Comparison of ENCODE assay signal across 8 cellular contexts in the genomic region with DNA sequence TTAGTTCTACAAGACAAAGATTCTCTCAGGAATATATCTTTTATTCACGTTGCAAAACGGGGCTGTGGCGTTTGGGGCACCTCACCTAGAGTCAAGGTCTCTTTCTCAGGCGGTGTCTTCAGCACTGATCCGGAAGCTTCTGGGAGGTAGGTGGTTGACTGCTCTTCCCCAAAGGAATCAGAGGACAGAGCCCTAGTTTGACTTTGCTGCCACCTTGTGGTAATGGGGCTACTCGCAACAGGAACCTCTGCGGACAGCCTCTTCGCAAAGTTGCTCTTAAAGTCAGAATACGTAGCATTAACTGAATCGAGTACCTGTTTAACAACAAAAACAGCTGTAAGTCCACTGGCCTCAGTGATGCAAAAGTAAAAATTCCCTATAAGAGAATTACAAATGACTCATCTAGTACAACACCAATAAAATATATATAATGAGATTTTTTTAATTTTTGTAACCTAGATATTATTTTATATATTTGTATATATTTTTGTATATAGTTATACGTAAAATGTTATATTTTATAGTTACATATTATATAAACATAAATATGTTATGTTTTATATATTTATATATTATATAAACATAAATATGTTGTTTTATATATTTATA. TPM values are rescaled to one million over a fixed set of nuclear protein-coding genes. Genes with fewer than 3 reads are reported as not detected.
A peak's percentile ranks its signal among the peaks of the same experiment; 100 is the strongest.
DNase-seq lines count a peak whose midpoint lies in the region; ATAC-seq, FAIRE-seq and TF ChIP-seq lines count a peak whose summit lies in the region.

No MANE protein-coding gene starts in this region.

- H3K9me3 Mint-ChIP-seq in activated T-cell treated with anti-CD3 and anti-CD28 coated beads, Interleukin-2, amount 50 U/mL, for 24 hours, result no peaks in the 10 kb centered on the region
- H3K9me3 Mint-ChIP-seq in neural crest cell, result no peaks in the 10 kb centered on the region

- peaks cover 18% of the 10 kb centered on the region for H3K4me1 Mint-ChIP-seq in activated T-cell treated with anti-CD3 and anti-CD28 coated beads, Interleukin-2, amount 50 U/mL, for 24 hours (ENCODE audit: low read depth)
- no peaks in the 10 kb centered on the region for H3K4me1 Mint-ChIP-seq in neural crest cell

- no peak for FAIRE-seq in RCC 7860 (lab: Jason Lieb, UNC)

- peak; percentile 69 for DNase-seq in DMS 273 treated with DMSO at 0.1 percent for 48 hours (lab: John Stamatoyannopoulos, UW)
- peak; percentile 85 for DNase-seq in M059J (ENCODE audit: low read depth)
- DNase-seq in RCC 7860 (ENCODE audit: low spot score), result peak; percentile 37
- DNase-seq in activated T-cell treated with anti-CD3 and anti-CD28 coated beads, Interleukin-2, amount 50 U/mL, for 24 hours, result peak; percentile 85
- peak; percentile 90 for DNase-seq in fibroblast of peridontal ligament (ENCODE audit: extremely low read depth)
- peak; percentile 87 for DNase-seq in neural crest cell (ENCODE audit: low read depth, low spot score)
- DNase-seq in stimulated activated naive CD8-positive, alpha-beta T cell treated with anti-CD3 and anti-CD28 coated beads, Interleukin-15, Interleukin-2, amounts not matched to agents 100 U/mL and 50 U/mL, for 24 hours, result peak; percentile 80

- H3K36me3 Mint-ChIP-seq in activated T-cell treated with anti-CD3 and anti-CD28 coated beads, Interleukin-2, amount 50 U/mL, for 24 hours (ENCODE audit: low read depth), result no peaks in the 10 kb centered on the region
- no peaks in the 10 kb centered on the region for H3K36me3 Mint-ChIP-seq in neural crest cell (ENCODE audit: low read depth)

- H3K27me3 Mint-ChIP-seq in activated T-cell treated with anti-CD3 and anti-CD28 coated beads, Interleukin-2, amount 50 U/mL, for 24 hours, result peaks cover 6% of the 10 kb centered on the region
- peaks cover 45% of the 10 kb centered on the region for H3K27me3 Mint-ChIP-seq in neural crest cell (ENCODE audit: low read depth)

- no peak overlapping the region for H3K27ac Mint-ChIP-seq in activated T-cell treated with anti-CD3 and anti-CD28 coated beads, Interleukin-2, amount 50 U/mL, for 24 hours
- no peak overlapping the region for H3K27ac Mint-ChIP-seq in neural crest cell (ENCODE audit: unreplicated experiment)

- peak; percentile 98 for TF ChIP-seq CTCF in neural crest cell (conservative IDR thresholded peaks at IDR 0.05)

- ATAC-seq in GM21825 (IDR thresholded peaks at IDR 0.05; ENCODE audit: unreplicated experiment), result peak; percentile 70
- peak; percentile 85 for ATAC-seq in stimulated activated naive CD8-positive, alpha-beta T cell treated with anti-CD3 and anti-CD28 coated beads, Interleukin-15, Interleukin-2, amounts not matched to agents 100 U/mL and 50 U/mL, for 24 hours

- H3K4me3 Mint-ChIP-seq in activated T-cell treated with anti-CD3 and anti-CD28 coated beads, Interleukin-2, amount 50 U/mL, for 24 hours, result no peak overlapping the region
- no peak overlapping the region for H3K4me3 Mint-ChIP-seq in neural crest cell

RNA-seq across cellular contexts. Expression of a gene that starts 13.3 kb away (rescaled TPM):
- total RNA-seq in M059J (2014; rRNA removed; shearing (Covaris generic)), result 155 and 179 TPM in 2 replicates
- total RNA-seq in neural crest cell, result 49.0 TPM in 2 replicates

RNA-seq across cellular contexts. Expression of a gene that starts 26.3 kb away (rescaled TPM):
- total RNA-seq in M059J (2014; rRNA removed; shearing (Covaris generic)), result not detected in 2 replicates
- not detected in 2 replicates for total RNA-seq in neural crest cell

RNA-seq across cellular contexts. Expression of a gene that starts 44.2 kb away (rescaled TPM):
- not detected in 2 replicates for total RNA-seq in M059J (2014; rRNA removed; shearing (Covaris generic))
- not detected in 2 replicates for total RNA-seq in neural crest cell

Comparison
In these comparisons a context has a peak if more than half of its experiments do, and no peak if none do; other contexts are left out.
1. Peak in every context shown above with its lines: DNase-seq and ATAC-seq.
2. DNase-seq: peak in every context shown above with its lines; median percentile 90 in fibroblast of peridontal ligament; 87 in neural crest cell; 85 in M059J; 85 in activated T-cell treated with anti-CD3 and anti-CD28 coated beads, Interleukin-2, amount 50 U/mL, for 24 hours; 80 in stimulated activated naive CD8-positive, alpha-beta T cell treated with anti-CD3 and anti-CD28 coated beads, Interleukin-15, Interleukin-2, amounts not matched to agents 100 U/mL and 50 U/mL, for 24 hours; 69 in DMS 273 treated with DMSO at 0.1 percent for 48 hours; 37 in RCC 7860.